In the genomic region with DNA sequence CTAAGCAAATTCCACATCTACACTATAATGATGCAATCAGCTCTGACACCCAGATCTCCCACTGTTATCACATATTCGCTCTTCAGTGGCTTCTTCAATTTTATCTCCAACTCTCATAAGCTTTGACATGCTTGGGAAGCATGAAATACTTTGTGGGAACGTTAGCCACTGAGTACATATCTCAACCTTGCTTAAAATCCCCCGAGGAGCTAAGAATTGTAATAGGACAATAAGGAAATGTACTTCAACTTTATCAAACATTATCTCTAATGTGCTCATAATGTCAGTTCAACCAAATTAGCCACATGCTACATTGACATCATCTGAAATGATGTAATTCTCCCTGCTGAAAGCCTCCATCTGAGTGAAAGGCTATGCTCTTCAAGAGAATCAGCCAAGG, we compare ENCODE assay signal across 24 cellular contexts.
"Had no signal": no experiment of that assay in that cellular context is flagged by ENCODE, and none has a peak within 500 bp of the region (broad histone marks: within the 10 kb centered on the region; RNA-seq: fewer than 3 reads in every experiment).

No MANE protein-coding gene starts in this region.

- H3K27ac ChIP-seq: adrenal gland, cardiac muscle cell, SK-N-MC had no signal

- H3K4me3 ChIP-seq: adrenal gland, cardiac muscle cell, SK-N-MC had no signal

- FAIRE-seq: TTC549 had no signal

- DNase-seq: activated B cell treated with CpG ODN at 0.5 μM for 24 hours; activated CD4-positive, alpha-beta memory T cell treated with anti-CD3 and anti-CD28 coated beads for 36 hours; activated CD4-positive, alpha-beta T cell treated with anti-CD3 and anti-CD28 coated beads for 1 hour; activated CD4-positive, alpha-beta T cell treated with anti-CD3 and anti-CD28 coated beads, Interleukin-2, amount 10 ng/mL, durations not matched to agents 24 days and 14 days; activated CD8-positive, alpha-beta memory T cell treated with anti-CD3 and anti-CD28 coated beads for 24 hours; activated gamma-delta T cell; activated naive CD4-positive, alpha-beta T cell treated with anti-CD3 and anti-CD28 coated beads, Interleukin-2, amount 10 ng/mL, durations not matched to agents 7 days and 5 days; activated naive CD8-positive, alpha-beta T cell treated with anti-CD3 and anti-CD28 coated beads, Interleukin-2, amount 10 ng/mL, durations not matched to agents 7 days and 5 days; activated T-cell treated with anti-CD3 and anti-CD28 coated beads, Interleukin-2, amount 50 U/mL, for 4 hours; adrenal gland; aorta; MM.1S; NCI-H1105; NCI-H1436; NCI-H1694 treated with DMSO at 0.1 percent for 48 hours; NCI-H2029 treated with DMSO at 0.1 percent for 48 hours; NCI-H510A; NCI-H526 treated with DMSO at 0.1 percent for 48 hours; NCI-H82; RPMI8226; T1000 had no signal

- H3K27me3 ChIP-seq: adrenal gland, cardiac muscle cell had no signal

- H3K36me3 ChIP-seq: adrenal gland, cardiac muscle cell had no signal
